ENCODE assay signal across 1 cellular context in genomic region chr1:39570477-39571177, GRCh38.
TF ChIP-seq lines count a peak whose summit lies in the region.

No MANE protein-coding gene starts in this region.

TF ChIP-seq in GM12878, 131 proteins besides CTCF, POLR2A, EP300 and RAD21:
- TF ChIP-seq TAF1 (IDR thresholded peaks at IDR 0.05; ENCODE audit: borderline replicate concordance, low read depth, low read length) (no peak), CHD4 (IDR thresholded peaks at IDR 0.05) (no peak), KAT2A (conservative IDR thresholded peaks at IDR 0.05; ENCODE audit: control insufficient read depth, low read depth, low read length) (no peak), NR2C1 (IDR thresholded peaks at IDR 0.05) (no peak), PAX8 (IDR thresholded peaks at IDR 0.05) (no peak), MXI1 (IDR thresholded peaks at IDR 0.05; ENCODE audit: low read depth, low read length) (no peak)
TF ChIP-seq in GM12878: peak in this region for 0.
